ENCODE assay signal across 30 cellular contexts in genomic region chr11:35101223-35101622, GRCh38. TPM values are rescaled to one million over a fixed set of nuclear protein-coding genes. Genes with fewer than 3 reads are reported as not detected.
DNase-seq lines count a peak whose midpoint lies in the region; ATAC-seq and TF ChIP-seq lines count a peak whose summit lies in the region.
"Had no signal": no experiment of that assay in that cellular context is flagged by ENCODE, and none has a peak within 500 bp of the region (broad histone marks: within the 10 kb centered on the region; RNA-seq: fewer than 3 reads in every experiment).

No MANE protein-coding gene starts in this region.

- WGBS in GM23248 (ENCODE audit: low coverage in 1 of 2, low lambda C conversion rate in 2 of 2, missing lambda C conversion rate in 2 of 2), 2 experiments: 25 to 37% methylated on average over 3 of the region's 3 CpGs

- H3K27me3 ChIP-seq in GM23248 (replicated peaks; ENCODE audit: insufficient read depth): no peaks in the 10 kb centered on the region
- H3K27me3 ChIP-seq in ascending aorta: no peaks in the 10 kb centered on the region
- no peaks in the 10 kb centered on the region for H3K27me3 ChIP-seq in stomach smooth muscle (ENCODE audit: control insufficient read depth in 1 of 2, insufficient read depth in 2 of 2, low read length in 2 of 2)
- H3K27me3 ChIP-seq in foreskin keratinocyte: no peaks in the 10 kb centered on the region
- H3K27me3 ChIP-seq: BE2C, brain microvascular endothelial cell, heart right ventricle, neutrophil, tibial nerve had no signal

- no peak overlapping the region for H2AFZ ChIP-seq in GM23248

- intact Hi-C loops in ascending aorta (cut with DNase I): loop anchor here (2.0 to 10.0 kb wide), 6 partner anchors 38 to 564 kb away; partner anchors contain the start of genes CD44 and TRIM44

- TF ChIP-seq CTCF in ascending aorta (IDR thresholded peaks at IDR 0.05) (no peak), foreskin keratinocyte (conservative IDR thresholded peaks at IDR 0.05) (no peak)

- no peaks in the 10 kb centered on the region for H3K9me3 ChIP-seq in GM23248 (ENCODE audit: low read depth)
- no peaks in the 10 kb centered on the region for H3K9me3 ChIP-seq in ascending aorta
- H3K9me3 ChIP-seq in stomach smooth muscle (ENCODE audit: control insufficient read depth in 2 of 2, low read length in 2 of 2): no peaks in the 10 kb centered on the region
- H3K9me3 ChIP-seq: BE2C, neutrophil, psoas muscle, tibial nerve had no signal

- no peaks in the 10 kb centered on the region for H3K79me2 ChIP-seq in GM23248 (ENCODE audit: insufficient read depth)

- H3K9ac ChIP-seq in GM23248: no peak overlapping the region
- no peak overlapping the region for H3K9ac ChIP-seq in stomach smooth muscle (ENCODE audit: low read length in 2 of 2)
- H3K9ac ChIP-seq: KMS-11 had no signal

- H3K9me2 ChIP-seq in GM23248 (ENCODE audit: insufficient read depth): no peaks in the 10 kb centered on the region

- no peaks in the 10 kb centered on the region for H4K20me1 ChIP-seq in GM23248 (ENCODE audit: insufficient read depth)

- peaks cover 24% of the 10 kb centered on the region for H3K4me1 Mint-ChIP-seq in activated naive CD8-positive, alpha-beta T cell treated with anti-CD3 and anti-CD28 coated beads for 36 hours

- H3K4me3 Mint-ChIP-seq in activated naive CD8-positive, alpha-beta T cell treated with anti-CD3 and anti-CD28 coated beads for 36 hours: no peak overlapping the region
- H3K4me3 Mint-ChIP-seq: activated T-cell treated with anti-CD3 and anti-CD28 coated beads, Interleukin-2, amount 50 U/mL, for 24 hours; CD8-positive, alpha-beta memory T cell had no signal

- DNase-seq in GM23248 (peak; percentile 65), ascending aorta (ENCODE audit: low spot score in 2 of 2) (no peak), left lobe of liver (ENCODE audit: low spot score) (no peak), NAMALWA (ENCODE audit: low spot score) (no peak), foreskin keratinocyte (no peak)
- no peak for DNase-seq in activated naive CD8-positive, alpha-beta T cell treated with anti-CD3 and anti-CD28 coated beads for 36 hours
- DNase-seq: activated CD4-positive, alpha-beta T cell treated with anti-CD3 and anti-CD28 coated beads for 48 hours; activated naive CD4-positive, alpha-beta T cell; activated T-cell treated with anti-CD3 and anti-CD28 coated beads, Interleukin-2, amount 50 U/mL, for 24 hours; BE2C; brain microvascular endothelial cell; CD8-positive, alpha-beta memory T cell; effector CD4-positive, alpha-beta T cell; foreskin fibroblast; heart right ventricle; mesenchymal stem cell; NCI-H1436 treated with DMSO at 0.1 percent for 48 hours; NCI-H524 treated with DMSO at 0.1 percent for 48 hours; NK-92 treated with Interleukin-12 subunit alpha and Interleukin-12 subunit beta, amount 100 ng/mL, for 24 hours; psoas muscle; SIG-M5; stimulated activated naive CD8-positive, alpha-beta T cell treated with anti-CD3 and anti-CD28 coated beads, Interleukin-15, Interleukin-2, amounts not matched to agents 100 U/mL and 50 U/mL, for 24 hours had no signal

- ATAC-seq in left lobe of liver (peak; percentile 51), GM18861 (IDR thresholded peaks at IDR 0.05; ENCODE audit: unreplicated experiment) (no peak), foreskin keratinocyte (no peak)
- ATAC-seq: HCT116; heart right ventricle; psoas muscle; stimulated activated naive CD8-positive, alpha-beta T cell treated with anti-CD3 and anti-CD28 coated beads, Interleukin-15, Interleukin-2, amounts not matched to agents 100 U/mL and 50 U/mL, for 24 hours had no signal

- H3K4me3 ChIP-seq in GM23248 (no peak overlapping the region), ascending aorta (no peak overlapping the region), stomach smooth muscle (ENCODE audit: low read length in 2 of 2) (no peak overlapping the region)
- H3K4me3 ChIP-seq: heart right ventricle, psoas muscle, tibial nerve had no signal

- H3K36me3 Mint-ChIP-seq in activated naive CD8-positive, alpha-beta T cell treated with anti-CD3 and anti-CD28 coated beads for 36 hours: no peaks in the 10 kb centered on the region

- H3K27me3 Mint-ChIP-seq in activated naive CD8-positive, alpha-beta T cell treated with anti-CD3 and anti-CD28 coated beads for 36 hours: no peaks in the 10 kb centered on the region
- H3K27me3 Mint-ChIP-seq: activated T-cell treated with anti-CD3 and anti-CD28 coated beads, Interleukin-2, amount 50 U/mL, for 24 hours; CD8-positive, alpha-beta memory T cell had no signal

- in situ Hi-C loops in GM23248 (cut with MboI): no loop called here

- H3K9me3 Mint-ChIP-seq in activated naive CD8-positive, alpha-beta T cell treated with anti-CD3 and anti-CD28 coated beads for 36 hours: no peaks in the 10 kb centered on the region
- H3K9me3 Mint-ChIP-seq: activated T-cell treated with anti-CD3 and anti-CD28 coated beads, Interleukin-2, amount 50 U/mL, for 24 hours; CD8-positive, alpha-beta memory T cell had no signal

- H3K4me1 ChIP-seq in GM23248 (ENCODE audit: insufficient read depth) (peaks cover 30% of the 10 kb centered on the region), ascending aorta (peaks cover 0 to 37% of the 10 kb centered on the region in 2 donors), stomach smooth muscle (ENCODE audit: control insufficient read depth, insufficient read depth, low read length) (peaks cover 65% of the 10 kb centered on the region), foreskin keratinocyte (peaks cover 8% of the 10 kb centered on the region)
- H3K4me1 ChIP-seq: BE2C had no signal

- H3K4me2 ChIP-seq in GM23248 (ENCODE audit: unreplicated experiment): no peak overlapping the region
- H3K4me2 ChIP-seq: KMS-11 had no signal

- peak overlapping the region; percentile 98 for H3K27ac ChIP-seq in GM23248
- H3K27ac ChIP-seq in ascending aorta: peak overlapping the region; percentile 64 to 83
- H3K27ac ChIP-seq in stomach smooth muscle (ENCODE audit: low read length): peak overlapping the region; percentile 46
- no peak overlapping the region for H3K27ac ChIP-seq in foreskin keratinocyte
- H3K27ac ChIP-seq: brain microvascular endothelial cell, epithelial cell of prostate, KMS-11, neutrophil, VCaP had no signal

- no peaks in the 10 kb centered on the region for H3K36me3 ChIP-seq in GM23248 (ENCODE audit: low read depth)
- H3K36me3 ChIP-seq in ascending aorta: no peaks in the 10 kb centered on the region
- no peaks in the 10 kb centered on the region for H3K36me3 ChIP-seq in stomach smooth muscle (ENCODE audit: control insufficient read depth in 2 of 2, insufficient read depth in 2 of 2, low read length in 2 of 2)
- H3K36me3 ChIP-seq: BE2C, brain microvascular endothelial cell, heart right ventricle, neutrophil, tibial nerve had no signal

- H3K27ac Mint-ChIP-seq in activated naive CD8-positive, alpha-beta T cell treated with anti-CD3 and anti-CD28 coated beads for 36 hours: no peak overlapping the region
- H3K27ac Mint-ChIP-seq: activated T-cell treated with anti-CD3 and anti-CD28 coated beads, Interleukin-2, amount 50 U/mL, for 24 hours had no signal

- peaks cover 32% of the 10 kb centered on the region for H3F3A ChIP-seq in GM23248 (ENCODE audit: insufficient read depth)

RNA-seq across cellular contexts. Expression of gene CD44, which starts 37.7 kb away (rescaled TPM):
- total RNA-seq in GM23248 (2014; rRNA removed; shearing (Covaris generic)): 405 and 506 TPM in 2 replicates
- polyA plus RNA-seq in GM23248 (2016; fragmentation: Nextera tagmentation; extraction: Ambion mirVana) (519 and 523 TPM in 2 replicates), foreskin keratinocyte (489 and 531 TPM in 2 replicates)
- total RNA-seq in ascending aorta (188 TPM), left lobe of liver (11.7 TPM), foreskin keratinocyte (1,058 and 1,283 TPM in 2 replicates)
- 100 to 1,000 TPM; 380 to 428 TPM for total RNA-seq in activated naive CD8-positive, alpha-beta T cell treated with anti-CD3 and anti-CD28 coated beads for 36 hours

Comparison
In these comparisons a context has a peak if more than half of its experiments do, and no peak if none do; other contexts are left out.
1. RNA of gene CD44, which starts 37.7 kb away (total RNA-seq): 1,058 to 1,283 TPM in foreskin keratinocyte, 380 to 428 TPM in activated naive CD8-positive, alpha-beta T cell treated with anti-CD3 and anti-CD28 coated beads for 36 hours, 405 to 506 TPM in GM23248 and 188 TPM in ascending aorta (single experiment); 11.7 TPM in left lobe of liver (single experiment); every median in the first group is over 10 times any median in the second.